Comparison of ENCODE assay signal across 9 cellular contexts in the genomic region with DNA sequence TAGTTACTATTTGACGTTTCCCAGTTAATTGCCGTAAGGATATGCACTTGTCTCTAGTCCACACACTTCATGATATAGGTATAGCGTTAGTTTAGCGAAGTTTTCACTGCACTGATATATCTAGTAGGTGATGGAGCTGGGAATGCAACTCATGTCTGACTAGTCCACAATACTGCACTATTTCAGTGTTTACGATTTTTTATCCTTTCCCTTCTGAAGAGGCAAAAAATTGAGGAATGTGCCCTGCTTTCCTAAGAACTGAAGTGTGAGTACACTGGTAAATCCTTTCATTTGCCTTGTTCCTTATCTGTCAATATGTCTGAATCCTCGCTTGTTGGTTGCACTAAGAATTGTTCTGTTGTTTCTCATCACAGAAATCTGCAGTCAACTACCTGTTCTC. TPM values are rescaled to one million over a fixed set of nuclear protein-coding genes. Genes with fewer than 3 reads are reported as not detected.
DNase-seq lines count a peak whose midpoint lies in the region; ATAC-seq and TF ChIP-seq lines count a peak whose summit lies in the region.
"Had no signal": no experiment of that assay in that cellular context is flagged by ENCODE, and none has a peak within 500 bp of the region (broad histone marks: within the 10 kb centered on the region; RNA-seq: fewer than 3 reads in every experiment).

No MANE protein-coding gene starts in this region.

- H3K27me3 ChIP-seq in ascending aorta (no peaks in the 10 kb centered on the region), right lobe of liver (peaks cover 0 to 3% of the 10 kb centered on the region in 2 donors)

- no peaks in the 10 kb centered on the region for H3K9me3 ChIP-seq in ascending aorta
- H3K9me3 ChIP-seq in right lobe of liver: no peaks in the 10 kb centered on the region

- peaks cover 18% of the 10 kb centered on the region for H3K4me1 Mint-ChIP-seq in activated naive CD4-positive, alpha-beta T cell treated with anti-CD3 and anti-CD28 coated beads for 36 hours (ENCODE audit: low read depth)
- no peaks in the 10 kb centered on the region for H3K4me1 Mint-ChIP-seq in type B pancreatic cell (ENCODE audit: unreplicated experiment)

- H3K4me1 ChIP-seq in ascending aorta: no peaks in the 10 kb centered on the region
- H3K4me1 ChIP-seq in right lobe of liver: no peaks in the 10 kb centered on the region

- peak overlapping the region; percentile 93 for H3K4me3 Mint-ChIP-seq in activated naive CD4-positive, alpha-beta T cell treated with anti-CD3 and anti-CD28 coated beads for 36 hours
- peak overlapping the region; percentile 98 for H3K4me3 Mint-ChIP-seq in type B pancreatic cell

- peak overlapping the region; percentile 61 to 75 for H3K27ac ChIP-seq in ascending aorta
- H3K27ac ChIP-seq in right lobe of liver: peak overlapping the region in 1 of 3 donors; percentile 51

- H3K36me3 ChIP-seq in ascending aorta (peaks cover 0 to 3% of the 10 kb centered on the region in 2 donors), right lobe of liver (peaks cover 0 to 5% (median 1%) of the 10 kb centered on the region in 4 donors)

- CTCF ChIA-PET in activated naive CD4-positive, alpha-beta T cell treated with anti-CD3 and anti-CD28 coated beads for 36 hours (lab: Charles Lee): interaction anchor here (2.3 kb wide), 1 partner anchor 11 kb away, joined by 5 read pairs; no protein-coding TSS in a partner anchor

- WGBS in right lobe of liver (ENCODE audit: insufficient coverage, low coverage, low lambda C conversion rate, missing lambda C conversion rate): 48% methylated on average over 6 of the region's 6 CpGs

- no peak for TF ChIP-seq POLR2A in right lobe of liver (IDR thresholded peaks at IDR 0.05)

- intact Hi-C loops in activated naive CD4-positive, alpha-beta T cell treated with anti-CD3 and anti-CD28 coated beads for 36 hours (cut with micrococcal nuclease): loop anchor here (5.0 kb wide), 3 partner anchors 295 to 560 kb away; a partner anchor contains a TSS
- intact Hi-C loops in ascending aorta (cut with DNase I) (loop anchor here (2.0 to 5.0 kb wide), 2 partner anchors 43 to 540 kb away; a partner anchor contains a TSS), right lobe of liver (cut with DNase I) (no loop called here)

- peak overlapping the region; percentile 94 for H3K27ac Mint-ChIP-seq in activated naive CD4-positive, alpha-beta T cell treated with anti-CD3 and anti-CD28 coated beads for 36 hours
- peak overlapping the region; percentile 95 for H3K27ac Mint-ChIP-seq in type B pancreatic cell

- TF ChIP-seq CTCF in ascending aorta (IDR thresholded peaks at IDR 0.05) (no peak), right lobe of liver (IDR thresholded peaks at IDR 0.05) (no peak), type B pancreatic cell (conservative IDR thresholded peaks at IDR 0.05) (no peak)

- no peaks in the 10 kb centered on the region for H3K9me3 Mint-ChIP-seq in activated naive CD4-positive, alpha-beta T cell treated with anti-CD3 and anti-CD28 coated beads for 36 hours
- no peaks in the 10 kb centered on the region for H3K9me3 Mint-ChIP-seq in type B pancreatic cell

- ATAC-seq in right lobe of liver: no peak
- ATAC-seq in HG02938 (IDR thresholded peaks at IDR 0.05; ENCODE audit: unreplicated experiment): no peak

- peaks cover 39% of the 10 kb centered on the region for H3K36me3 Mint-ChIP-seq in activated naive CD4-positive, alpha-beta T cell treated with anti-CD3 and anti-CD28 coated beads for 36 hours (ENCODE audit: low read depth)
- peaks cover 16% of the 10 kb centered on the region for H3K36me3 Mint-ChIP-seq in type B pancreatic cell

- H3K4me3 ChIP-seq in ascending aorta (peak overlapping the region; percentile 50 to 63), right lobe of liver (peak overlapping the region in 2 of 3 donors; percentile 48 to 61)

- H3K27me3 Mint-ChIP-seq in activated naive CD4-positive, alpha-beta T cell treated with anti-CD3 and anti-CD28 coated beads for 36 hours (ENCODE audit: low read depth): no peaks in the 10 kb centered on the region
- H3K27me3 Mint-ChIP-seq in type B pancreatic cell: no peaks in the 10 kb centered on the region

- DNase-seq in activated naive CD4-positive, alpha-beta T cell treated with anti-CD3 and anti-CD28 coated beads for 36 hours: no peak
- no peak for DNase-seq in activated naive CD4-positive, alpha-beta T cell treated with Interleukin-2 at 50 U/mL for 16 hours
- DNase-seq in ascending aorta (ENCODE audit: low spot score in 2 of 2) (no peak), right lobe of liver (no peak), type B pancreatic cell (ENCODE audit: extremely low spot score, unreplicated experiment) (no peak), NCI-H345 (lab: John Stamatoyannopoulos, UW) (no peak)
- DNase-seq in effector CD8-positive, alpha-beta T cell (lab: John Stamatoyannopoulos, UW): no peak
- DNase-seq: DMS153 had no signal

RNA-seq across cellular contexts. Expression of a gene that starts 1.0 kb away (rescaled TPM):
- 100 to 1,000 TPM; 446 to 500 TPM for total RNA-seq in activated naive CD4-positive, alpha-beta T cell treated with anti-CD3 and anti-CD28 coated beads for 36 hours
- total RNA-seq in ascending aorta (822 TPM), right lobe of liver (1,000 to 10,000 TPM in 1 of 6 experiments, 100 to 1,000 TPM in 1, 10 to 100 TPM in 4; 30.5 to 1,059 (median 46.3) TPM), type B pancreatic cell (ENCODE audit: low replicate concordance) (329 and 338 TPM in 2 replicates)

RNA-seq across cellular contexts. Expression of a gene that starts 5.8 kb away (rescaled TPM):
- total RNA-seq in activated naive CD4-positive, alpha-beta T cell treated with anti-CD3 and anti-CD28 coated beads for 36 hours: under 1 TPM; 0.38 to 0.47 TPM
- total RNA-seq in ascending aorta (0.64 TPM), right lobe of liver (1 to 10 TPM; 1.1 to 4.7 (median 1.8) TPM), type B pancreatic cell (ENCODE audit: low replicate concordance) (0.34 and 0.38 TPM in 2 replicates)

RNA-seq across cellular contexts. Expression of a gene that starts 15.9 kb away (rescaled TPM):
- 10 to 100 TPM; 40.7 to 45.8 TPM for total RNA-seq in activated naive CD4-positive, alpha-beta T cell treated with anti-CD3 and anti-CD28 coated beads for 36 hours
- 9.0 TPM for total RNA-seq in ascending aorta
- 10 to 100 TPM in 4 of 6 experiments, 1 to 10 TPM in 2; 8.1 to 19.0 (median 15.0) TPM for total RNA-seq in right lobe of liver
- total RNA-seq in type B pancreatic cell (ENCODE audit: low replicate concordance): 39.5 and 44.8 TPM in 2 replicates

RNA-seq across cellular contexts. Expression of a gene that starts 16.2 kb away (rescaled TPM):
- 10 to 100 TPM; 31.5 to 31.9 TPM for total RNA-seq in activated naive CD4-positive, alpha-beta T cell treated with anti-CD3 and anti-CD28 coated beads for 36 hours
- 21.4 TPM for total RNA-seq in ascending aorta
- total RNA-seq in right lobe of liver: 10 to 100 TPM; 19.5 to 38.2 (median 31.1) TPM
- 68.3 and 76.0 TPM in 2 replicates for total RNA-seq in type B pancreatic cell (ENCODE audit: low replicate concordance)

RNA-seq across cellular contexts. Expression of a gene that starts 43.3 kb away (rescaled TPM):
- 10 to 100 TPM; 14.9 to 15.9 TPM for total RNA-seq in activated naive CD4-positive, alpha-beta T cell treated with anti-CD3 and anti-CD28 coated beads for 36 hours
- total RNA-seq in ascending aorta (not detected), right lobe of liver (10 to 100 TPM in 5 of 6 experiments, 1 to 10 TPM in 1; 8.6 to 23.9 (median 15.7) TPM), type B pancreatic cell (ENCODE audit: low replicate concordance) (22.1 and 22.4 TPM in 2 replicates)

Comparison
In these comparisons a context has a peak if more than half of its experiments do, and no peak if none do; other contexts are left out.
1. intact Hi-C loops: an anchor here in activated naive CD4-positive, alpha-beta T cell treated with anti-CD3 and anti-CD28 coated beads for 36 hours (5.0 kb wide) and ascending aorta (2.0 to 5.0 kb wide); none called in right lobe of liver.